Comparison of ENCODE assay signal across 11 cellular contexts in the genomic region with DNA sequence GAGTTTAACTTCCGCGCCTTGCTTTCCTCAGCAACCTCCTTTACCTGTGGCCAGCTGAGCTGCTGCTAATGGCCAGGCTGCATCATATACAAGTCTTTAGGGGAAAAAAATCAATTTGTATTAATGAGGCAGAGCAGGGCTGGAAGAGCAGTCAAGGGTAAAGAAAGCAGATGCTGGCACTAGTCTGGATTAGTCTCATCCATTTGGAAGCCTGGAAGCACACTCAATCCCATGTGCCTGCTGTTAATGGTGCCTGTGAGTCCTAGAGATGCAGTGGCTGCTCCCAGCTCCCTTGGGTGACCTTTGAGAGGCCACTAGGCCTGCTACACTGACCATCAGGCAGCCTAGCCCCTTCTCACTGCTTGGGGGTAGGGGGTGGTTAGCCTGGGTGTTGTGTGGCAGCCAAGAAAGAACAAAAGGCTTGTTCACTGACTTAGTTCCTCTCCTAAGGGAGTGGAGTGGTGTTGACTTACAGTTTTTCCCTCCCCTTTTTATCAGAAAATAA. TPM values are rescaled to one million over a fixed set of nuclear protein-coding genes. Genes with fewer than 3 reads are reported as not detected.
DNase-seq lines count a peak whose midpoint lies in the region; ATAC-seq and TF ChIP-seq lines count a peak whose summit lies in the region.
"Had no signal": no experiment of that assay in that cellular context is flagged by ENCODE, and none has a peak within 500 bp of the region (broad histone marks: within the 10 kb centered on the region; RNA-seq: fewer than 3 reads in every experiment).

No MANE protein-coding gene starts in this region.

- no peaks in the 10 kb centered on the region for H3K9me3 ChIP-seq in CD4-positive, CD25-positive, alpha-beta regulatory T cell (ENCODE audit: control insufficient read depth in 2 of 2, low read length in 2 of 2)
- no peaks in the 10 kb centered on the region for H3K9me3 ChIP-seq in adrenal gland (replicated peaks in 1 of 3)
- H3K9me3 ChIP-seq: heart right ventricle, ovary had no signal

- H3K27me3 ChIP-seq in CD4-positive, CD25-positive, alpha-beta regulatory T cell (ENCODE audit: control insufficient read depth, insufficient read depth, low read length), result no peaks in the 10 kb centered on the region
- no peaks in the 10 kb centered on the region for H3K27me3 ChIP-seq in adrenal gland
- H3K27me3 ChIP-seq: brain microvascular endothelial cell, heart right ventricle, ovary had no signal

- H3K36me3 ChIP-seq in CD4-positive, CD25-positive, alpha-beta regulatory T cell (ENCODE audit: control insufficient read depth, insufficient read depth, low read length), result peaks cover 88% of the 10 kb centered on the region
- H3K36me3 ChIP-seq in adrenal gland (replicated peaks in 1 of 2), result peaks cover 0 to 97% of the 10 kb centered on the region in 2 donors
- H3K36me3 ChIP-seq: ovary had no signal

- peaks cover 27 to 100% (median 71%) of the 10 kb centered on the region in 4 donors for H3K4me1 Mint-ChIP-seq in CD4-positive, CD25-positive, alpha-beta regulatory T cell
- H3K4me1 Mint-ChIP-seq in natural killer cell, result peaks cover 35% of the 10 kb centered on the region in 2 donors

- TF ChIP-seq CTCF in adrenal gland (IDR thresholded peaks at IDR 0.05), result no peak
- no peak for TF ChIP-seq CTCF in natural killer cell (IDR thresholded peaks at IDR 0.05)

- WGBS in adrenal gland, 4 donors, result 50 to 100% (median 99%) methylated on average over 2 of the region's 2 CpGs

- intact Hi-C loops in adrenal gland (cut with DNase I), result no loop called here
- intact Hi-C loops in natural killer cell (cut with micrococcal nuclease), result no loop called here

- peak overlapping the region; percentile 99 for H3K27ac ChIP-seq in CD4-positive, CD25-positive, alpha-beta regulatory T cell (ENCODE audit: insufficient read depth, low read length, poor library complexity, severe bottlenecking)
- peak overlapping the region in 3 of 5 donors; percentile 3 to 96 (median 46) for H3K27ac ChIP-seq in adrenal gland
- H3K27ac ChIP-seq: brain microvascular endothelial cell, ovary had no signal

- peaks cover 81% of the 10 kb centered on the region for H3K36me3 Mint-ChIP-seq in CD4-positive, CD25-positive, alpha-beta regulatory T cell
- peaks cover 5% of the 10 kb centered on the region for H3K36me3 Mint-ChIP-seq in natural killer cell

- no peak for ATAC-seq in CD4-positive, CD25-positive, alpha-beta regulatory T cell (ENCODE audit: low read depth in 2 of 2)
- ATAC-seq in natural killer cell, result no peak
- no peak for ATAC-seq in HG03342 (IDR thresholded peaks at IDR 0.05; ENCODE audit: unreplicated experiment)
- no peak for ATAC-seq in GM19395 (IDR thresholded peaks at IDR 0.05; ENCODE audit: unreplicated experiment)
- ATAC-seq: heart right ventricle had no signal

- H3K27ac Mint-ChIP-seq in CD4-positive, CD25-positive, alpha-beta regulatory T cell, result peak overlapping the region; percentile 94 to 99 (median 99)
- peak overlapping the region; percentile 99 for H3K27ac Mint-ChIP-seq in natural killer cell

- no peak for DNase-seq in CD4-positive, CD25-positive, alpha-beta regulatory T cell
- DNase-seq in Kasumi-1 (lab: John Stamatoyannopoulos, UW) (peak; percentile 47 to 54), adrenal gland (peak in 2 of 7 donors; percentile 19 to 52), natural killer cell (no peak), NCI-H2029 treated with DMSO at 0.1 percent for 48 hours (lab: John Stamatoyannopoulos, UW) (no peak), iPS-NIHi11 (ENCODE audit: low spot score) (no peak)
- DNase-seq: brain microvascular endothelial cell, heart right ventricle, ovary had no signal

- H3K9me3 Mint-ChIP-seq in CD4-positive, CD25-positive, alpha-beta regulatory T cell, result peaks cover 0 to 1% (median 0%) of the 10 kb centered on the region in 7 donors
- H3K9me3 Mint-ChIP-seq in natural killer cell, result no peaks in the 10 kb centered on the region

- peaks cover 8% of the 10 kb centered on the region for H3K27me3 Mint-ChIP-seq in CD4-positive, CD25-positive, alpha-beta regulatory T cell
- H3K27me3 Mint-ChIP-seq in natural killer cell (ENCODE audit: low read depth in 2 of 2), result no peaks in the 10 kb centered on the region

- no peak for TF ChIP-seq POLR2A in adrenal gland (IDR thresholded peaks at IDR 0.05)

- H3K4me3 Mint-ChIP-seq in CD4-positive, CD25-positive, alpha-beta regulatory T cell, result peak overlapping the region; percentile 94 to 99 (median 96)
- H3K4me3 Mint-ChIP-seq in natural killer cell, result peak overlapping the region; percentile 25

- H3K4me1 ChIP-seq in CD4-positive, CD25-positive, alpha-beta regulatory T cell (ENCODE audit: control insufficient read depth, insufficient read depth, low read length, poor library complexity, severe bottlenecking), result peaks cover 100% of the 10 kb centered on the region
- H3K4me1 ChIP-seq in adrenal gland (replicated peaks in 1 of 2), result peaks cover 23 to 41% of the 10 kb centered on the region in 2 donors

- peak overlapping the region; percentile 30 for H3K4me3 ChIP-seq in CD4-positive, CD25-positive, alpha-beta regulatory T cell (ENCODE audit: low read depth, low read length)
- H3K4me3 ChIP-seq in adrenal gland, result no peak overlapping the region
- H3K4me3 ChIP-seq: heart right ventricle, ovary had no signal

RNA-seq across cellular contexts. Expression of gene PIK3IP1, which starts 8.0 kb away (rescaled TPM):
- 534 TPM for total RNA-seq in CD4-positive, CD25-positive, alpha-beta regulatory T cell
- polyA plus RNA-seq in CD4-positive, CD25-positive, alpha-beta regulatory T cell, result 100 to 1,000 TPM; 425 to 700 (median 557) TPM
- 100 to 1,000 TPM in 3 of 8 donors, 10 to 100 TPM in 5; 13.7 to 161 (median 80.6) TPM for total RNA-seq in adrenal gland
- polyA plus RNA-seq in adrenal gland, result 10 to 100 TPM; 12.1 to 22.8 (median 12.8) TPM
- total RNA-seq in natural killer cell, result 100 to 1,000 TPM; 132 to 180 (median 161) TPM

Comparison
In these comparisons a context has a peak if more than half of its experiments do, and no peak if none do; other contexts are left out.
1. DNase-seq: peak in Kasumi-1 (2 of 2); none in CD4-positive, CD25-positive, alpha-beta regulatory T cell (0 of 3), natural killer cell (single experiment), NCI-H2029 treated with DMSO at 0.1 percent for 48 hours (single experiment) and iPS-NIHi11 (single experiment).